Comparison of ENCODE assay signal across 8 cellular contexts in genomic region chr14:100067971-100068959, GRCh38. TPM values are rescaled to one million over a fixed set of nuclear protein-coding genes. Genes with fewer than 3 reads are reported as not detected.
DNase-seq lines count a peak whose midpoint lies in the region; TF ChIP-seq lines count a peak whose summit lies in the region.

No MANE protein-coding gene starts in this region.

- no peak overlapping the region for H3K4me3 ChIP-seq in fibroblast of pulmonary artery (replicated peaks; ENCODE audit: low read depth, low read length)
- no peak overlapping the region for H3K4me3 ChIP-seq in skeletal muscle tissue (ENCODE audit: low read length in 3 of 3)

- H3K27me3 ChIP-seq in skeletal muscle tissue (ENCODE audit: control insufficient read depth in 3 of 3, insufficient read depth in 3 of 3, low read length in 3 of 3) = no peaks in the 10 kb centered on the region

- no peak for TF ChIP-seq CTCF in fibroblast of pulmonary artery (IDR thresholded peaks at IDR 0.05; ENCODE audit: low read length, missing control alignments)

- H3K4me1 ChIP-seq in skeletal muscle tissue (ENCODE audit: control insufficient read depth in 3 of 3, insufficient read depth in 3 of 3, low read length in 3 of 3) = peaks cover 3 to 10% (median 9%) of the 10 kb centered on the region in 3 donors

- no peaks in the 10 kb centered on the region for H3K9me3 ChIP-seq in skeletal muscle tissue (ENCODE audit: control insufficient read depth in 3 of 3, low read length in 3 of 3)

- no peaks in the 10 kb centered on the region for H3K36me3 ChIP-seq in skeletal muscle tissue (ENCODE audit: control insufficient read depth in 3 of 3, insufficient read depth in 3 of 3, low read length in 3 of 3)

- DNase-seq in Daoy (ENCODE audit: low read depth) = peak; percentile 83
- peak; percentile 25 for DNase-seq in H4 (ENCODE audit: low spot score)
- DNase-seq in MV-4-11 (lab: John Stamatoyannopoulos, UW) = peak; percentile 85
- peak; percentile 95 for DNase-seq in activated CD8-positive, alpha-beta memory T cell treated with anti-CD3 and anti-CD28 coated beads, Interleukin-2, amount 50 U/mL, for 1 hour (ENCODE audit: extremely low read depth)
- DNase-seq in fibroblast of pulmonary artery (ENCODE audit: low read depth) = peak; percentile 40
- DNase-seq in AG08396 (ENCODE audit: low spot score) = no peak
- DNase-seq in NCI-H82 (lab: John Stamatoyannopoulos, UW) = no peak

- peak overlapping the region; percentile 25 for H3K27ac ChIP-seq in skeletal muscle tissue (ENCODE audit: low read depth, low read length)

- H3K9ac ChIP-seq in skeletal muscle tissue (ENCODE audit: low read depth in 1 of 3, low read length in 3 of 3) = peak overlapping the region in 1 of 3 donors; percentile 14

RNA-seq across cellular contexts. Expression of gene EVL, which starts 3.0 kb away (rescaled TPM):
- 18.6 and 40.1 TPM in 2 replicates for total RNA-seq in Daoy (2014; rRNA removed; shearing (Covaris generic))
- 13.0 and 13.1 TPM in 2 replicates for total RNA-seq in H4 (2014; rRNA removed; shearing (Covaris generic))
- 21.9 TPM for total RNA-seq in skeletal muscle tissue

Comparison
In these comparisons a context has a peak if more than half of its experiments do, and no peak if none do; other contexts are left out.
1. DNase-seq: peak in Daoy (single experiment), H4 (single experiment), MV-4-11 (single experiment), activated CD8-positive, alpha-beta memory T cell treated with anti-CD3 and anti-CD28 coated beads, Interleukin-2, amount 50 U/mL, for 1 hour (single experiment) and fibroblast of pulmonary artery (single experiment); none in AG08396 (single experiment) and NCI-H82 (single experiment).